Comparison of ENCODE assay signal across 8 cellular contexts in genomic region chr14:34872822-34873590, GRCh38. TPM values are rescaled to one million over a fixed set of nuclear protein-coding genes. Genes with fewer than 3 reads are reported as not detected.
DNase-seq lines count a peak whose midpoint lies in the region; ATAC-seq, FAIRE-seq and TF ChIP-seq lines count a peak whose summit lies in the region.

No MANE protein-coding gene starts in this region.

- H3K9me1 ChIP-seq in keratinocyte (ENCODE audit: control insufficient read depth, extremely low read depth, insufficient read depth, low read length), result no peaks in the 10 kb centered on the region

- H3K27me3 ChIP-seq in keratinocyte (ENCODE audit: control insufficient read depth, extremely low read depth, insufficient read depth, low read length), result no peaks in the 10 kb centered on the region

- H3K36me3 Mint-ChIP-seq in activated T-cell treated with anti-CD3 and anti-CD28 coated beads, Interleukin-2, amount 50 U/mL, for 24 hours (ENCODE audit: low read depth), result peaks cover 63% of the 10 kb centered on the region

- H3K4me1 ChIP-seq in keratinocyte (ENCODE audit: control insufficient read depth, extremely low read depth, insufficient read depth, low read length), result peaks cover 12% of the 10 kb centered on the region

- H3K79me2 ChIP-seq in keratinocyte (ENCODE audit: control insufficient read depth, insufficient read depth, low read length), result peaks cover 66% of the 10 kb centered on the region

- TF ChIP-seq CTCF in keratinocyte (optimal IDR thresholded peaks at IDR 0.05 in 1 of 3, IDR thresholded peaks at IDR 0.05 in 1 of 3, conservative IDR thresholded peaks at IDR 0.05 in 1 of 3; ENCODE audit: extremely low read depth in 1 of 3, insufficient read depth in 2 of 3, low read length in 3 of 3), result no peak

- peak; percentile 6 for ATAC-seq in stimulated activated naive CD8-positive, alpha-beta T cell treated with anti-CD3 and anti-CD28 coated beads, Interleukin-15, amount 100 ng/mL, for 72 hours

- peak overlapping the region; percentile 98 for H3K9ac ChIP-seq in keratinocyte (ENCODE audit: control insufficient read depth, extremely low read depth, insufficient read depth, low read length)

- H3K36me3 ChIP-seq in keratinocyte (ENCODE audit: control insufficient read depth in 2 of 2, extremely low read depth in 1 of 2, insufficient read depth in 2 of 2, low read length in 2 of 2), result peaks cover 0 to 7% of the 10 kb centered on the region in 2 experiments

- H3K27me3 Mint-ChIP-seq in activated T-cell treated with anti-CD3 and anti-CD28 coated beads, Interleukin-2, amount 50 U/mL, for 24 hours, result no peaks in the 10 kb centered on the region
- no peaks in the 10 kb centered on the region for H3K27me3 Mint-ChIP-seq in stimulated activated naive CD8-positive, alpha-beta T cell treated with anti-CD3 and anti-CD28 coated beads, Interleukin-15, amount 100 ng/mL, for 72 hours

- no peaks in the 10 kb centered on the region for H3K9me3 ChIP-seq in keratinocyte (ENCODE audit: control insufficient read depth, low read depth, low read length)

- DNase-seq in activated T-cell treated with anti-CD3 and anti-CD28 coated beads, Interleukin-2, amount 50 U/mL, for 24 hours, result no peak
- DNase-seq in activated T-cell treated with anti-CD3 and anti-CD28 coated beads, Interleukin-2, amount 50 U/mL, for 48 hours, result no peak
- DNase-seq in HEK293T (ENCODE audit: extremely low spot score) (no peak), NCI-H2029 treated with DMSO at 0.1 percent for 48 hours (lab: John Stamatoyannopoulos, UW) (peak; percentile 100), amniotic stem cell (lab: John Stamatoyannopoulos, UW) (peak; percentile 69), keratinocyte (ENCODE audit: low read depth, low spot score) (peak; percentile 61), COLO668 (lab: John Stamatoyannopoulos, UW; ENCODE audit: unreplicated experiment) (no peak)
- no peak for DNase-seq in stimulated activated naive CD8-positive, alpha-beta T cell treated with anti-CD3 and anti-CD28 coated beads, Interleukin-15, amount 100 ng/mL, for 72 hours

- dilution Hi-C loops in keratinocyte (cut with MboI; ENCODE audit: extremely low pct_ligation_motif_present, low sequenced_read_pairs), result no loop called here

- peak overlapping the region; percentile 73 for H2AFZ ChIP-seq in keratinocyte (ENCODE audit: control insufficient read depth, low read length)

- H3K27ac Mint-ChIP-seq in activated T-cell treated with anti-CD3 and anti-CD28 coated beads, Interleukin-2, amount 50 U/mL, for 24 hours, result peak overlapping the region; percentile 96
- H3K27ac Mint-ChIP-seq in stimulated activated naive CD8-positive, alpha-beta T cell treated with anti-CD3 and anti-CD28 coated beads, Interleukin-15, amount 100 ng/mL, for 72 hours, result peak overlapping the region; percentile 99 to 100

- H3K27ac ChIP-seq in keratinocyte (ENCODE audit: control insufficient read depth, insufficient read depth, low read length), result peak overlapping the region; percentile 98

- H4K20me1 ChIP-seq in keratinocyte (ENCODE audit: control insufficient read depth, extremely low read depth, insufficient read depth, low read length), result peaks cover 7% of the 10 kb centered on the region

- H3K4me2 ChIP-seq in keratinocyte (ENCODE audit: control insufficient read depth, extremely low read depth, insufficient read depth, low read depth, low read length), result peak overlapping the region; percentile 97

- CTCF ChIA-PET in HEK293T (lab: Yijun Ruan, JAX), result interaction anchor here (0.6 kb wide), 3 partner anchors 58 to 236 kb away, joined by 3 to 4 read pairs (median 4); no protein-coding TSS in a partner anchor

- H3K4me3 ChIP-seq in keratinocyte (ENCODE audit: control insufficient read depth in 2 of 3, extremely low read depth in 1 of 3, insufficient read depth in 2 of 3, low read depth in 1 of 3, low read length in 3 of 3), result peak overlapping the region; percentile 88 to 94 (median 88)

- H3K4me3 Mint-ChIP-seq in activated T-cell treated with anti-CD3 and anti-CD28 coated beads, Interleukin-2, amount 50 U/mL, for 24 hours, result peak overlapping the region; percentile 87
- peak overlapping the region; percentile 89 to 95 for H3K4me3 Mint-ChIP-seq in stimulated activated naive CD8-positive, alpha-beta T cell treated with anti-CD3 and anti-CD28 coated beads, Interleukin-15, amount 100 ng/mL, for 72 hours

- peaks cover 53% of the 10 kb centered on the region for H3K4me1 Mint-ChIP-seq in activated T-cell treated with anti-CD3 and anti-CD28 coated beads, Interleukin-2, amount 50 U/mL, for 24 hours (ENCODE audit: low read depth)
- H3K4me1 Mint-ChIP-seq in stimulated activated naive CD8-positive, alpha-beta T cell treated with anti-CD3 and anti-CD28 coated beads, Interleukin-15, amount 100 ng/mL, for 72 hours, result peaks cover 45% of the 10 kb centered on the region

- FAIRE-seq in keratinocyte (lab: Jason Lieb, UNC), result peak; percentile 57

- H3K9me3 Mint-ChIP-seq in activated T-cell treated with anti-CD3 and anti-CD28 coated beads, Interleukin-2, amount 50 U/mL, for 24 hours, result no peaks in the 10 kb centered on the region
- H3K9me3 Mint-ChIP-seq in stimulated activated naive CD8-positive, alpha-beta T cell treated with anti-CD3 and anti-CD28 coated beads, Interleukin-15, amount 100 ng/mL, for 72 hours, result no peaks in the 10 kb centered on the region

- POLR2A ChIA-PET in HEK293T (lab: Yijun Ruan, JAX), result interaction anchor here (0.5 to 2.1 kb wide), 8 partner anchors 12 to 498 kb away, joined by 3 to 10 read pairs (median 4); partner anchors contain the start of genes PPP2R3C and SRP54

TF ChIP-seq in HEK293T, 16 proteins besides CTCF, POLR2A, EP300 and RAD21:
- TF ChIP-seq SUZ12 (IDR thresholded peaks at IDR 0.05) (no peak), ARNT (IDR thresholded peaks at IDR 0.05) (no peak), FOXA1 (IDR thresholded peaks at IDR 0.05) (no peak), PKNOX1 (IDR thresholded peaks at IDR 0.05) (peak; percentile 61), ZNF384 (IDR thresholded peaks at IDR 0.05) (peak; percentile 79)
TF ChIP-seq in HEK293T: peak in this region for 2.

RNA-seq across cellular contexts. Expression of gene BAZ1A, which starts 2.2 kb away (rescaled TPM):
- 28.0 to 52.0 TPM (median 35.3 TPM) in 3 replicates for polyA plus RNA-seq in keratinocyte
- polyA plus RNA-seq in keratinocyte (2011; ENCODE audit: low read depth), result 145 TPM
- 20.1 and 39.9 TPM in 2 replicates for polyA plus RNA-seq in keratinocyte (2011; cell fraction: cytosol; rRNA removed)
- 66.3 and 83.6 TPM in 2 replicates for polyA plus RNA-seq in keratinocyte (2011; cell fraction: nucleus; rRNA removed)
- polyA plus RNA-seq in keratinocyte (2012; ENCODE audit: low replicate concordance), result 26.1 and 37.8 TPM in 2 replicates
- 6.9 to 39.3 TPM (median 26.5 TPM) in 3 replicates for polyA minus RNA-seq in keratinocyte
- polyA minus RNA-seq in keratinocyte (2011; cell fraction: cytosol; rRNA and poly(A)+ RNA removed), result 14.2 TPM
- polyA minus RNA-seq in keratinocyte (2011; cell fraction: nucleus; rRNA and poly(A)+ RNA removed), result 25.2 and 56.8 TPM in 2 replicates

Comparison
In these comparisons a context has a peak if more than half of its experiments do, and no peak if none do; other contexts are left out.
1. DNase-seq: peak in NCI-H2029 treated with DMSO at 0.1 percent for 48 hours (single experiment), amniotic stem cell (single experiment) and keratinocyte (single experiment); none in activated T-cell treated with anti-CD3 and anti-CD28 coated beads, Interleukin-2, amount 50 U/mL, for 24 hours (single experiment), activated T-cell treated with anti-CD3 and anti-CD28 coated beads, Interleukin-2, amount 50 U/mL, for 48 hours (0 of 2), HEK293T (single experiment), stimulated activated naive CD8-positive, alpha-beta T cell treated with anti-CD3 and anti-CD28 coated beads, Interleukin-15, amount 100 ng/mL, for 72 hours (0 of 2) and COLO668 (single experiment).